ENCODE assay signal across 8 cellular contexts in genomic region chr12:109111775-109112491, GRCh38. TPM values are rescaled to one million over a fixed set of nuclear protein-coding genes. Genes with fewer than 3 reads are reported as not detected.
A peak's percentile ranks its signal among the peaks of the same experiment; 100 is the strongest.
DNase-seq lines count a peak whose midpoint lies in the region; ATAC-seq and TF ChIP-seq lines count a peak whose summit lies in the region.

No MANE protein-coding gene starts in this region.

- intact Hi-C loops in left ventricle myocardium superior (cut with micrococcal nuclease) (no loop called here), posterior cingulate gyrus (cut with DNase I) (loop anchor here (5.0 kb wide), 2 partner anchors 40 to 275 kb away; no protein-coding TSS in a partner anchor)

- peak; percentile 71 for TF ChIP-seq CTCF in GM20000 (IDR thresholded peaks at IDR 0.05; ENCODE audit: extremely low read depth, missing control alignments)

- peak; percentile 35 for ATAC-seq in left ventricle myocardium superior

- DNase-seq in AG08395 (ENCODE audit: low spot score): peak; percentile 69
- DNase-seq in GM20000 (ENCODE audit: low spot score): peak; percentile 69
- DNase-seq in T follicular helper cell (ENCODE audit: low read depth): peak; percentile 24
- DNase-seq in astrocyte of the hippocampus (ENCODE audit: low read depth, low spot score): peak; percentile 77
- peak; percentile 87 for DNase-seq in left ventricle myocardium superior
- peak in 9 of 10 donors; percentile 43 to 93 (median 68) for DNase-seq in posterior cingulate gyrus
- no peak for DNase-seq in DMS79 (lab: John Stamatoyannopoulos, UW)
- DNase-seq in NCI-H1436 treated with DMSO at 0.1 percent for 48 hours (lab: John Stamatoyannopoulos, UW): no peak

RNA-seq across cellular contexts. Expression of gene ACACB, which starts 4.5 kb away (rescaled TPM):
- total RNA-seq in left ventricle myocardium superior: 177 TPM

RNA-seq across cellular contexts. Expression of gene UNG, which starts 14.5 kb away (rescaled TPM):
- 25.9 TPM for total RNA-seq in left ventricle myocardium superior

RNA-seq across cellular contexts. Expression of gene ALKBH2, which starts 18.7 kb away (rescaled TPM):
- total RNA-seq in left ventricle myocardium superior: 6.6 TPM

RNA-seq across cellular contexts. Expression of gene USP30, which starts 59.6 kb away (rescaled TPM):
- total RNA-seq in left ventricle myocardium superior: 13.6 TPM

Comparison
In these comparisons a context has a peak if more than half of its experiments do, and no peak if none do; other contexts are left out.
1. DNase-seq: peak in AG08395 (single experiment), GM20000 (single experiment), T follicular helper cell (single experiment), astrocyte of the hippocampus (single experiment), left ventricle myocardium superior (single experiment) and posterior cingulate gyrus (9 of 10); none in DMS79 (single experiment) and NCI-H1436 treated with DMSO at 0.1 percent for 48 hours (single experiment).